Comparison of ENCODE assay signal across 22 cellular contexts in the genomic region with DNA sequence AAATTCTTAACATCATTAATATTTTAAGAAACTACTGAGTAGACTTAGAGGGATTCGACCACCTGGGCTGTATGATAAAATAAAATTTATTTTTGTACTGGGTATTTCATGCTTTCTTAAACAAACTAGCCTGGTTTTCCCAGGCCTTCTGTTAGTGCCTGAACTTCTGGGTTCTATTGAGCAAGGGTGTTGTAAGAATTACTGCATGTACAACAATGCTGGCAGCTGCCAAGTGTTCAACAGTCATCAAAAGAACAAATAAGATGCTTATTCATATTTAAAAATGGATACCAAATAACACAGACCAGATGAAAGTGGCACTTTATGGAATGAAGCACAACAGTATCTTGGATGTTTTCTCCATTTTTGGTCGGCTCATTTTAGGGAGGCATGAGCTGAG.
DNase-seq lines count a peak whose midpoint lies in the region; ATAC-seq and TF ChIP-seq lines count a peak whose summit lies in the region.
"Had no signal": no experiment of that assay in that cellular context is flagged by ENCODE, and none has a peak within 500 bp of the region (broad histone marks: within the 10 kb centered on the region; RNA-seq: fewer than 3 reads in every experiment).

No MANE protein-coding gene starts in this region.

- no peaks in the 10 kb centered on the region for H3K36me3 ChIP-seq in suprapubic skin
- no peaks in the 10 kb centered on the region for H3K36me3 ChIP-seq in SK-N-SH (replicated peaks in 1 of 2; ENCODE audit: control insufficient read depth in 1 of 2, insufficient read depth in 2 of 2, low read length in 1 of 2)
- H3K36me3 ChIP-seq: SJSA1 had no signal

- H3K4me2 ChIP-seq in SK-N-SH = no peak overlapping the region

- ATAC-seq in left ventricle myocardium superior = peak; percentile 43
- ATAC-seq: Panc1 had no signal

- H3K9me2 ChIP-seq in SK-N-SH = no peaks in the 10 kb centered on the region

- no peaks in the 10 kb centered on the region for H4K20me1 ChIP-seq in SK-N-SH (ENCODE audit: insufficient read depth)

- DNase-seq in left ventricle myocardium superior (no peak), cardiac septum (ENCODE audit: low spot score) (no peak), amniotic epithelial cell (ENCODE audit: low read depth) (peak; percentile 30), fibroblast of pulmonary artery (ENCODE audit: low read depth) (peak; percentile 77), suprapubic skin (ENCODE audit: low spot score in 2 of 2) (no peak), SK-N-SH (no peak), SHP77 treated with DMSO at 0.1 percent for 48 hours (lab: John Stamatoyannopoulos, UW) (no peak), NCI-H1048 (lab: John Stamatoyannopoulos, UW) (no peak)
- DNase-seq: CD4-positive, alpha-beta T cell; COR-L47; DMS79; H7; Kasumi-1; MM.1S; NCI-H1092; NCI-H1436 treated with DMSO at 0.1 percent for 48 hours; NCI-H2029; NCI-H2171; NCI-H524 treated with DMSO at 0.1 percent for 48 hours; NCI-H82 had no signal

- TF ChIP-seq EP300 in suprapubic skin (IDR thresholded peaks at IDR 0.05) (no peak), SK-N-SH (IDR thresholded peaks at IDR 0.05; ENCODE audit: borderline replicate concordance in 1 of 2, low read depth in 1 of 2, low read length in 1 of 2) (no peak)

- TF ChIP-seq CTCF in fibroblast of pulmonary artery (IDR thresholded peaks at IDR 0.05; ENCODE audit: low read length, missing control alignments) = no peak
- TF ChIP-seq CTCF in suprapubic skin (IDR thresholded peaks at IDR 0.05) = no peak
- TF ChIP-seq CTCF in SK-N-SH (IDR thresholded peaks at IDR 0.05) = no peak

- intact Hi-C loops in left ventricle myocardium superior (cut with micrococcal nuclease) = no loop called here
- intact Hi-C loops in cardiac septum (cut with DNase I) = loop anchor here (10.0 kb wide), 1 partner anchor 618 kb away; no protein-coding TSS in a partner anchor

- CTCF ChIA-PET in SK-N-SH (lab: Yijun Ruan, JAX) = interaction anchor here (1.3 kb wide), 1 partner anchor 271 kb away, joined by 4 read pairs; no protein-coding TSS in a partner anchor

- no peak overlapping the region for H2AFZ ChIP-seq in SK-N-SH (ENCODE audit: low read depth)

- H3K27ac ChIP-seq in suprapubic skin (peak overlapping the region; percentile 48), SK-N-SH (ENCODE audit: low read depth in 2 of 2, low read length in 1 of 2) (no peak overlapping the region)
- H3K27ac ChIP-seq: SJSA1 had no signal

- H3K9ac ChIP-seq in SK-N-SH = no peak overlapping the region

- TF ChIP-seq POLR2A in suprapubic skin (IDR thresholded peaks at IDR 0.05) = no peak

- H3K9me3 ChIP-seq in suprapubic skin (no peaks in the 10 kb centered on the region), SK-N-SH (no peaks in the 10 kb centered on the region)
- H3K9me3 ChIP-seq: SJSA1 had no signal

- no peaks in the 10 kb centered on the region for H3K79me2 ChIP-seq in SK-N-SH (ENCODE audit: insufficient read depth)

- H3K4me3 ChIP-seq in fibroblast of pulmonary artery (replicated peaks; ENCODE audit: low read depth, low read length) (no peak overlapping the region), suprapubic skin (no peak overlapping the region), SK-N-SH (ENCODE audit: low read depth in 2 of 2, low read length in 1 of 2) (no peak overlapping the region)
- H3K4me3 ChIP-seq: SJSA1 had no signal

- H3F3A ChIP-seq in SK-N-SH (replicated peaks; ENCODE audit: insufficient read depth) = no peaks in the 10 kb centered on the region

- POLR2A ChIA-PET in SK-N-SH (lab: Yijun Ruan, JAX) = no interaction called here

- H3K27me3 ChIP-seq in suprapubic skin = no peaks in the 10 kb centered on the region
- H3K27me3 ChIP-seq in SK-N-SH (ENCODE audit: insufficient read depth) = no peaks in the 10 kb centered on the region
- H3K27me3 ChIP-seq: SJSA1 had no signal

- TF ChIP-seq RAD21 in SK-N-SH (IDR thresholded peaks at IDR 0.05; ENCODE audit: low read length) = no peak

- whole genome bisulfite sequencing in suprapubic skin = 54% methylated on average over 2 of the region's 2 CpGs
- 21% methylated on average over 2 of the region's 2 CpGs for WGBS in SK-N-SH (ENCODE audit: low lambda C conversion rate)

- peaks cover 4% of the 10 kb centered on the region for H3K4me1 ChIP-seq in suprapubic skin
- H3K4me1 ChIP-seq in SK-N-SH (ENCODE audit: control insufficient read depth in 1 of 2, insufficient read depth in 2 of 2, low read depth in 1 of 2, low read length in 1 of 2) = no peaks in the 10 kb centered on the region
- H3K4me1 ChIP-seq: SJSA1 had no signal

TF ChIP-seq in SK-N-SH, 30 proteins besides CTCF, POLR2A, EP300 and RAD21:
- TF ChIP-seq GABPA (IDR thresholded peaks at IDR 0.05; ENCODE audit: low read depth) (no peak), FOSL2 (IDR thresholded peaks at IDR 0.05; ENCODE audit: borderline replicate concordance, low read depth) (no peak), TCF12 (IDR thresholded peaks at IDR 0.05) (no peak), YY1 (IDR thresholded peaks at IDR 0.05; ENCODE audit: low read depth) (no peak), SIN3A (IDR thresholded peaks at IDR 0.05; ENCODE audit: borderline replicate concordance, low read depth, low read length) (no peak), GATA2 (CRISPR knock-in tag; IDR thresholded peaks at IDR 0.05) (no peak), POLR2AphosphoS5 (IDR thresholded peaks at IDR 0.05; ENCODE audit: low read depth, low read length) (no peak), NFIC (IDR thresholded peaks at IDR 0.05; ENCODE audit: borderline replicate concordance) (no peak), MXI1 (IDR thresholded peaks at IDR 0.05; ENCODE audit: low read depth, low read length) (no peak), NRF1 (IDR thresholded peaks at IDR 0.05; ENCODE audit: low read depth, low read length) (no peak)
- TF ChIP-seq, protein P1, sequence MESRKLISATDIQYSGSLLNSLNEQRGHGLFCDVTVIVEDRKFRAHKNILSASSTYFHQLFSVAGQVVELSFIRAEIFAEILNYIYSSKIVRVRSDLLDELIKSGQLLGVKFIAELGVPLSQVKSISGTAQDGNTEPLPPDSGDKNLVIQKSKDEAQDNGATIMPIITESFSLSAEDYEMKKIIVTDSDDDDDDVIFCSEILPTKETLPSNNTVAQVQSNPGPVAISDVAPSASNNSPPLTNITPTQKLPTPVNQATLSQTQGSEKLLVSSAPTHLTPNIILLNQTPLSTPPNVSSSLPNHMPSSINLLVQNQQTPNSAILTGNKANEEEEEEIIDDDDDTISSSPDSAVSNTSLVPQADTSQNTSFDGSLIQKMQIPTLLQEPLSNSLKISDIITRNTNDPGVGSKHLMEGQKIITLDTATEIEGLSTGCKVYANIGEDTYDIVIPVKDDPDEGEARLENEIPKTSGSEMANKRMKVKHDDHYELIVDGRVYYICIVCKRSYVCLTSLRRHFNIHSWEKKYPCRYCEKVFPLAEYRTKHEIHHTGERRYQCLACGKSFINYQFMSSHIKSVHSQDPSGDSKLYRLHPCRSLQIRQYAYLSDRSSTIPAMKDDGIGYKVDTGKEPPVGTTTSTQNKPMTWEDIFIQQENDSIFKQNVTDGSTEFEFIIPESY (IDR thresholded peaks at IDR 0.05; ENCODE audit: borderline replicate concordance, low read depth) = no peak

Comparison
In these comparisons a context has a peak if more than half of its experiments do, and no peak if none do; other contexts are left out.
1. DNase-seq: peak in amniotic epithelial cell (single experiment) and fibroblast of pulmonary artery (single experiment); none in left ventricle myocardium superior (single experiment), cardiac septum (single experiment), suprapubic skin (0 of 2), SK-N-SH (single experiment), SHP77 treated with DMSO at 0.1 percent for 48 hours (single experiment) and NCI-H1048 (single experiment).